Comparison of ENCODE assay signal across 1 cellular context in genomic region chr1:59499273-59499955, GRCh38.
TF ChIP-seq lines count a peak whose summit lies in the region.

No MANE protein-coding gene starts in this region.

TF ChIP-seq in SK-N-SH treated with all-trans-retinoic acid at 6 μM for 48 hours, 23 proteins besides CTCF, POLR2A, EP300 and RAD21 (continued from another document):
- TF ChIP-seq, protein P1, sequence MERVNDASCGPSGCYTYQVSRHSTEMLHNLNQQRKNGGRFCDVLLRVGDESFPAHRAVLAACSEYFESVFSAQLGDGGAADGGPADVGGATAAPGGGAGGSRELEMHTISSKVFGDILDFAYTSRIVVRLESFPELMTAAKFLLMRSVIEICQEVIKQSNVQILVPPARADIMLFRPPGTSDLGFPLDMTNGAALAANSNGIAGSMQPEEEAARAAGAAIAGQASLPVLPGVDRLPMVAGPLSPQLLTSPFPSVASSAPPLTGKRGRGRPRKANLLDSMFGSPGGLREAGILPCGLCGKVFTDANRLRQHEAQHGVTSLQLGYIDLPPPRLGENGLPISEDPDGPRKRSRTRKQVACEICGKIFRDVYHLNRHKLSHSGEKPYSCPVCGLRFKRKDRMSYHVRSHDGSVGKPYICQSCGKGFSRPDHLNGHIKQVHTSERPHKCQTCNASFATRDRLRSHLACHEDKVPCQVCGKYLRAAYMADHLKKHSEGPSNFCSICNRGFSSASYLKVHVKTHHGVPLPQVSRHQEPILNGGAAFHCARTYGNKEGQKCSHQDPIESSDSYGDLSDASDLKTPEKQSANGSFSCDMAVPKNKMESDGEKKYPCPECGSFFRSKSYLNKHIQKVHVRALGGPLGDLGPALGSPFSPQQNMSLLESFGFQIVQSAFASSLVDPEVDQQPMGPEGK (CRISPR knock-in tag; IDR thresholded peaks at IDR 0.05; ENCODE audit: borderline replicate concordance): no peak
- TF ChIP-seq CSRNP3 (CRISPR knock-in tag; IDR thresholded peaks at IDR 0.05): no peak
